ENCODE assay signal across 1 cellular context in the genomic region with DNA sequence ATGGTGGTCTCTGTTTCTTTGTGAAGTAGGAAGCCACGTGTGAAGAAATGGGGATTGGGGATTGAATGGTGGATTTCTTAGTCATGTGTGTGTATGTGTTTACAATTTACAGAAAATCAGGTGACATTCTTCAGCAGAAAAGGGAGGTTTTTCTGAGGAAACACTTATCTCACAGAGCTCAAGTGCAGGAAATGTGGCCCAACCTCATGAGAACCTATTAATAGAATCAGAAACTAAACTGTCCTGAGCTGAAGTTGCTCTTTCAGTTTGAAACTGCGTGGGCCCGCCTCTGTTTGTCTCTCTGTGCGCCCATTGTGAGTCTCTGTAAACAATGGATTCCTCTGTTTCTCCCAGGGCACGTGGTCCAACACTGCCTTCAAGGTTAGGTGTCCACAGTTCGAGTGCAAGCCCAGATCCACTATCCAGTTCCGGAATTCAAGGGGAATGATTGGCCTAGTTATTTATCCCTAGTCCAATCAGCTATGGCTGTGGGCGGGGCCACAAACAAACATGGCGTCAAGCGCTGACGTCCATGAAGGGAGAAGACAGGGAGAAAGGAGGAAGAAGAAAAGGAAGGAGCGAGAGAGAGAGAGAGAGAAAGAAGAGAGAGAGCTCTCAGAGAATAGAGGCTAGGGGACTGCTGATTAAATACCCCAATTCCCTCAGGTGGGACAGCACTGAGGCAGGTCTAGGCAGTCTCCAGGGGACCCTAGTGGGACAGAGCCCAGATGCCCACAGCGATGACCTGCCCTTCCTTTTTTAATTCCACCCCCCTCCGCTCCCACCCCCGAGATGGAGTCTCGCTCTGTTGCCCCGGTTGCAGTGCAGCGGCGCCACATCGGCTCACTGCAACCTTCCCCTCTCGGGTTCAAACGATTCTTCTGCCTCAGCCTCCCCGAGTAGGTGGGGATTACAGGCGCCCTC.
TF ChIP-seq lines count a peak whose summit lies in the region.

No MANE protein-coding gene starts in this region.

TF ChIP-seq in GM12878, 131 proteins besides CTCF, POLR2A, EP300 and RAD21 (continued from another document and continues in another):
- TF ChIP-seq, protein P1, sequence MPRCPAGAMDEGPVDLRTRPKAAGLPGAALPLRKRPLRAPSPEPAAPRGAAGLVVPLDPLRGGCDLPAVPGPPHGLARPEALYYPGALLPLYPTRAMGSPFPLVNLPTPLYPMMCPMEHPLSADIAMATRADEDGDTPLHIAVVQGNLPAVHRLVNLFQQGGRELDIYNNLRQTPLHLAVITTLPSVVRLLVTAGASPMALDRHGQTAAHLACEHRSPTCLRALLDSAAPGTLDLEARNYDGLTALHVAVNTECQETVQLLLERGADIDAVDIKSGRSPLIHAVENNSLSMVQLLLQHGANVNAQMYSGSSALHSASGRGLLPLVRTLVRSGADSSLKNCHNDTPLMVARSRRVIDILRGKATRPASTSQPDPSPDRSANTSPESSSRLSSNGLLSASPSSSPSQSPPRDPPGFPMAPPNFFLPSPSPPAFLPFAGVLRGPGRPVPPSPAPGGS (IDR thresholded peaks at IDR 0.05; ENCODE audit: borderline replicate concordance, insufficient read depth, low read depth, low read length, poor library complexity, severe bottlenecking): no peak
- TF ChIP-seq HDGF (IDR thresholded peaks at IDR 0.05): no peak
- TF ChIP-seq, protein P2, sequence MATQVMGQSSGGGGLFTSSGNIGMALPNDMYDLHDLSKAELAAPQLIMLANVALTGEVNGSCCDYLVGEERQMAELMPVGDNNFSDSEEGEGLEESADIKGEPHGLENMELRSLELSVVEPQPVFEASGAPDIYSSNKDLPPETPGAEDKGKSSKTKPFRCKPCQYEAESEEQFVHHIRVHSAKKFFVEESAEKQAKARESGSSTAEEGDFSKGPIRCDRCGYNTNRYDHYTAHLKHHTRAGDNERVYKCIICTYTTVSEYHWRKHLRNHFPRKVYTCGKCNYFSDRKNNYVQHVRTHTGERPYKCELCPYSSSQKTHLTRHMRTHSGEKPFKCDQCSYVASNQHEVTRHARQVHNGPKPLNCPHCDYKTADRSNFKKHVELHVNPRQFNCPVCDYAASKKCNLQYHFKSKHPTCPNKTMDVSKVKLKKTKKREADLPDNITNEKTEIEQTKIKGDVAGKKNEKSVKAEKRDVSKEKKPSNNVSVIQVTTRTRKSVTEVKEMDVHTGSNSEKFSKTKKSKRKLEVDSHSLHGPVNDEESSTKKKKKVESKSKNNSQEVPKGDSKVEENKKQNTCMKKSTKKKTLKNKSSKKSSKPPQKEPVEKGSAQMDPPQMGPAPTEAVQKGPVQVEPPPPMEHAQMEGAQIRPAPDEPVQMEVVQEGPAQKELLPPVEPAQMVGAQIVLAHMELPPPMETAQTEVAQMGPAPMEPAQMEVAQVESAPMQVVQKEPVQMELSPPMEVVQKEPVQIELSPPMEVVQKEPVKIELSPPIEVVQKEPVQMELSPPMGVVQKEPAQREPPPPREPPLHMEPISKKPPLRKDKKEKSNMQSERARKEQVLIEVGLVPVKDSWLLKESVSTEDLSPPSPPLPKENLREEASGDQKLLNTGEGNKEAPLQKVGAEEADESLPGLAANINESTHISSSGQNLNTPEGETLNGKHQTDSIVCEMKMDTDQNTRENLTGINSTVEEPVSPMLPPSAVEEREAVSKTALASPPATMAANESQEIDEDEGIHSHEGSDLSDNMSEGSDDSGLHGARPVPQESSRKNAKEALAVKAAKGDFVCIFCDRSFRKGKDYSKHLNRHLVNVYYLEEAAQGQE (IDR thresholded peaks at IDR 0.05; ENCODE audit: low read depth, low read length): no peak
- TF ChIP-seq, protein P3, sequence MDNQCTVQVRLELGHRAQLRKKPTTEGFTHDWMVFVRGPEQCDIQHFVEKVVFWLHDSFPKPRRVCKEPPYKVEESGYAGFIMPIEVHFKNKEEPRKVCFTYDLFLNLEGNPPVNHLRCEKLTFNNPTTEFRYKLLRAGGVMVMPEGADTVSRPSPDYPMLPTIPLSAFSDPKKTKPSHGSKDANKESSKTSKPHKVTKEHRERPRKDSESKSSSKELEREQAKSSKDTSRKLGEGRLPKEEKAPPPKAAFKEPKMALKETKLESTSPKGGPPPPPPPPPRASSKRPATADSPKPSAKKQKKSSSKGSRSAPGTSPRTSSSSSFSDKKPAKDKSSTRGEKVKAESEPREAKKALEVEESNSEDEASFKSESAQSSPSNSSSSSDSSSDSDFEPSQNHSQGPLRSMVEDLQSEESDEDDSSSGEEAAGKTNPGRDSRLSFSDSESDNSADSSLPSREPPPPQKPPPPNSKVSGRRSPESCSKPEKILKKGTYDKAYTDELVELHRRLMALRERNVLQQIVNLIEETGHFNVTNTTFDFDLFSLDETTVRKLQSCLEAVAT (IDR thresholded peaks at IDR 0.05): peak; percentile 37; the same call in 1 of the 2 replicates
- TF ChIP-seq, protein P4, sequence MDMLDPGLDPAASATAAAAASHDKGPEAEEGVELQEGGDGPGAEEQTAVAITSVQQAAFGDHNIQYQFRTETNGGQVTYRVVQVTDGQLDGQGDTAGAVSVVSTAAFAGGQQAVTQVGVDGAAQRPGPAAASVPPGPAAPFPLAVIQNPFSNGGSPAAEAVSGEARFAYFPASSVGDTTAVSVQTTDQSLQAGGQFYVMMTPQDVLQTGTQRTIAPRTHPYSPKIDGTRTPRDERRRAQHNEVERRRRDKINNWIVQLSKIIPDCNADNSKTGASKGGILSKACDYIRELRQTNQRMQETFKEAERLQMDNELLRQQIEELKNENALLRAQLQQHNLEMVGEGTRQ (IDR thresholded peaks at IDR 0.05; ENCODE audit: borderline replicate concordance, low read depth, low read length): peak; percentile 30; the same call in 1 of the 2 replicates
- TF ChIP-seq, protein P5, sequence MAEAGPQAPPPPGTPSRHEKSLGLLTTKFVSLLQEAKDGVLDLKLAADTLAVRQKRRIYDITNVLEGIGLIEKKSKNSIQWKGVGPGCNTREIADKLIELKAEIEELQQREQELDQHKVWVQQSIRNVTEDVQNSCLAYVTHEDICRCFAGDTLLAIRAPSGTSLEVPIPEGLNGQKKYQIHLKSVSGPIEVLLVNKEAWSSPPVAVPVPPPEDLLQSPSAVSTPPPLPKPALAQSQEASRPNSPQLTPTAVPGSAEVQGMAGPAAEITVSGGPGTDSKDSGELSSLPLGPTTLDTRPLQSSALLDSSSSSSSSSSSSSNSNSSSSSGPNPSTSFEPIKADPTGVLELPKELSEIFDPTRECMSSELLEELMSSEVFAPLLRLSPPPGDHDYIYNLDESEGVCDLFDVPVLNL (IDR thresholded peaks at IDR 0.05; ENCODE audit: low read depth, low read length): no peak
- no peak for TF ChIP-seq RFX5 (IDR thresholded peaks at IDR 0.05; ENCODE audit: low read depth, low read length)
- TF ChIP-seq GABPA (IDR thresholded peaks at IDR 0.05; ENCODE audit: low read depth): 0 out of 2 replicates have a peak, but pooled peaks have one; percentile 29
- TF ChIP-seq RCOR1 (conservative IDR thresholded peaks at IDR 0.05; ENCODE audit: low read depth, low read length): no peak
- no peak for TF ChIP-seq ZSCAN29 (IDR thresholded peaks at IDR 0.05)
- no peak for TF ChIP-seq EZH2 (IDR thresholded peaks at IDR 0.05; ENCODE audit: borderline replicate concordance, control insufficient read depth, low read depth, low read length)
- TF ChIP-seq IKZF2 (IDR thresholded peaks at IDR 0.05): peak; percentile 56 to 76; a peak in 3 of 4 replicates
- TF ChIP-seq NFYA (IDR thresholded peaks at IDR 0.05; ENCODE audit: borderline replicate concordance, low read depth, low read length): no peak
- TF ChIP-seq TCF12 (IDR thresholded peaks at IDR 0.05; ENCODE audit: low read depth, low read length): no peak
- TF ChIP-seq, protein P6, sequence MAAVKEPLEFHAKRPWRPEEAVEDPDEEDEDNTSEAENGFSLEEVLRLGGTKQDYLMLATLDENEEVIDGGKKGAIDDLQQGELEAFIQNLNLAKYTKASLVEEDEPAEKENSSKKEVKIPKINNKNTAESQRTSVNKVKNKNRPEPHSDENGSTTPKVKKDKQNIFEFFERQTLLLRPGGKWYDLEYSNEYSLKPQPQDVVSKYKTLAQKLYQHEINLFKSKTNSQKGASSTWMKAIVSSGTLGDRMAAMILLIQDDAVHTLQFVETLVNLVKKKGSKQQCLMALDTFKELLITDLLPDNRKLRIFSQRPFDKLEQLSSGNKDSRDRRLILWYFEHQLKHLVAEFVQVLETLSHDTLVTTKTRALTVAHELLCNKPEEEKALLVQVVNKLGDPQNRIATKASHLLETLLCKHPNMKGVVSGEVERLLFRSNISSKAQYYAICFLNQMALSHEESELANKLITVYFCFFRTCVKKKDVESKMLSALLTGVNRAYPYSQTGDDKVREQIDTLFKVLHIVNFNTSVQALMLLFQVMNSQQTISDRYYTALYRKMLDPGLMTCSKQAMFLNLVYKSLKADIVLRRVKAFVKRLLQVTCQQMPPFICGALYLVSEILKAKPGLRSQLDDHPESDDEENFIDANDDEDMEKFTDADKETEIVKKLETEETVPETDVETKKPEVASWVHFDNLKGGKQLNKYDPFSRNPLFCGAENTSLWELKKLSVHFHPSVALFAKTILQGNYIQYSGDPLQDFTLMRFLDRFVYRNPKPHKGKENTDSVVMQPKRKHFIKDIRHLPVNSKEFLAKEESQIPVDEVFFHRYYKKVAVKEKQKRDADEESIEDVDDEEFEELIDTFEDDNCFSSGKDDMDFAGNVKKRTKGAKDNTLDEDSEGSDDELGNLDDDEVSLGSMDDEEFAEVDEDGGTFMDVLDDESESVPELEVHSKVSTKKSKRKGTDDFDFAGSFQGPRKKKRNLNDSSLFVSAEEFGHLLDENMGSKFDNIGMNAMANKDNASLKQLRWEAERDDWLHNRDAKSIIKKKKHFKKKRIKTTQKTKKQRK (IDR thresholded peaks at IDR 0.05; ENCODE audit: low read depth, low read length): no peak
- TF ChIP-seq, protein P7, sequence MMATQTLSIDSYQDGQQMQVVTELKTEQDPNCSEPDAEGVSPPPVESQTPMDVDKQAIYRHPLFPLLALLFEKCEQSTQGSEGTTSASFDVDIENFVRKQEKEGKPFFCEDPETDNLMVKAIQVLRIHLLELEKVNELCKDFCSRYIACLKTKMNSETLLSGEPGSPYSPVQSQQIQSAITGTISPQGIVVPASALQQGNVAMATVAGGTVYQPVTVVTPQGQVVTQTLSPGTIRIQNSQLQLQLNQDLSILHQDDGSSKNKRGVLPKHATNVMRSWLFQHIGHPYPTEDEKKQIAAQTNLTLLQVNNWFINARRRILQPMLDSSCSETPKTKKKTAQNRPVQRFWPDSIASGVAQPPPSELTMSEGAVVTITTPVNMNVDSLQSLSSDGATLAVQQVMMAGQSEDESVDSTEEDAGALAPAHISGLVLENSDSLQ (IDR thresholded peaks at IDR 0.05): no peak; the same call in 1 of the 2 replicates
- TF ChIP-seq HDAC2 (IDR thresholded peaks at IDR 0.05): no peak
- no peak for TF ChIP-seq SIN3A (IDR thresholded peaks at IDR 0.05; ENCODE audit: low read depth, low read length)
- TF ChIP-seq, protein P8, sequence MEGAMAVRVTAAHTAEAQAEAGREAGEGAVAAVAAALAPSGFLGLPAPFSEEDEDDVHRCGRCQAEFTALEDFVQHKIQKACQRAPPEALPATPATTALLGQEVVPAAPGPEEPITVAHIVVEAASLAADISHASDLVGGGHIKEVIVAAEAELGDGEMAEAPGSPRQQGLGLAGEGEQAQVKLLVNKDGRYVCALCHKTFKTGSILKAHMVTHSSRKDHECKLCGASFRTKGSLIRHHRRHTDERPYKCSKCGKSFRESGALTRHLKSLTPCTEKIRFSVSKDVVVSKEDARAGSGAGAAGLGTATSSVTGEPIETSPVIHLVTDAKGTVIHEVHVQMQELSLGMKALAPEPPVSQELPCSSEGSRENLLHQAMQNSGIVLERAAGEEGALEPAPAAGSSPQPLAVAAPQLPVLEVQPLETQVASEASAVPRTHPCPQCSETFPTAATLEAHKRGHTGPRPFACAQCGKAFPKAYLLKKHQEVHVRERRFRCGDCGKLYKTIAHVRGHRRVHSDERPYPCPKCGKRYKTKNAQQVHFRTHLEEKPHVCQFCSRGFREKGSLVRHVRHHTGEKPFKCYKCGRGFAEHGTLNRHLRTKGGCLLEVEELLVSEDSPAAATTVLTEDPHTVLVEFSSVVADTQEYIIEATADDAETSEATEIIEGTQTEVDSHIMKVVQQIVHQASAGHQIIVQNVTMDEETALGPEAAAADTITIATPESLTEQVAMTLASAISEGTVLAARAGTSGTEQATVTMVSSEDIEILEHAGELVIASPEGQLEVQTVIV (IDR thresholded peaks at IDR 0.05; ENCODE audit: borderline replicate concordance, partially characterized antibody): peak; percentile 22
- no peak for TF ChIP-seq MYB (IDR thresholded peaks at IDR 0.05; ENCODE audit: borderline replicate concordance, low read depth, low read length)
- TF ChIP-seq IRF4 (IDR thresholded peaks at IDR 0.05; ENCODE audit: low read depth, low read length): peak; percentile 27
- no peak for TF ChIP-seq BMI1 (IDR thresholded peaks at IDR 0.05; ENCODE audit: borderline replicate concordance)
- TF ChIP-seq ATF7 (IDR thresholded peaks at IDR 0.05; ENCODE audit: low read depth): peak; percentile 75
- TF ChIP-seq CREM (IDR thresholded peaks at IDR 0.05; ENCODE audit: low read depth): peak; percentile 45
- TF ChIP-seq BRCA1 (IDR thresholded peaks at IDR 0.05; ENCODE audit: low read depth, low read length): no peak
- TF ChIP-seq, protein P9, sequence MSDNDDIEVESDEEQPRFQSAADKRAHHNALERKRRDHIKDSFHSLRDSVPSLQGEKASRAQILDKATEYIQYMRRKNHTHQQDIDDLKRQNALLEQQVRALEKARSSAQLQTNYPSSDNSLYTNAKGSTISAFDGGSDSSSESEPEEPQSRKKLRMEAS (IDR thresholded peaks at IDR 0.05; ENCODE audit: low read depth, low read length): no peak; the same call in 1 of the 2 replicates
- TF ChIP-seq, protein P10, sequence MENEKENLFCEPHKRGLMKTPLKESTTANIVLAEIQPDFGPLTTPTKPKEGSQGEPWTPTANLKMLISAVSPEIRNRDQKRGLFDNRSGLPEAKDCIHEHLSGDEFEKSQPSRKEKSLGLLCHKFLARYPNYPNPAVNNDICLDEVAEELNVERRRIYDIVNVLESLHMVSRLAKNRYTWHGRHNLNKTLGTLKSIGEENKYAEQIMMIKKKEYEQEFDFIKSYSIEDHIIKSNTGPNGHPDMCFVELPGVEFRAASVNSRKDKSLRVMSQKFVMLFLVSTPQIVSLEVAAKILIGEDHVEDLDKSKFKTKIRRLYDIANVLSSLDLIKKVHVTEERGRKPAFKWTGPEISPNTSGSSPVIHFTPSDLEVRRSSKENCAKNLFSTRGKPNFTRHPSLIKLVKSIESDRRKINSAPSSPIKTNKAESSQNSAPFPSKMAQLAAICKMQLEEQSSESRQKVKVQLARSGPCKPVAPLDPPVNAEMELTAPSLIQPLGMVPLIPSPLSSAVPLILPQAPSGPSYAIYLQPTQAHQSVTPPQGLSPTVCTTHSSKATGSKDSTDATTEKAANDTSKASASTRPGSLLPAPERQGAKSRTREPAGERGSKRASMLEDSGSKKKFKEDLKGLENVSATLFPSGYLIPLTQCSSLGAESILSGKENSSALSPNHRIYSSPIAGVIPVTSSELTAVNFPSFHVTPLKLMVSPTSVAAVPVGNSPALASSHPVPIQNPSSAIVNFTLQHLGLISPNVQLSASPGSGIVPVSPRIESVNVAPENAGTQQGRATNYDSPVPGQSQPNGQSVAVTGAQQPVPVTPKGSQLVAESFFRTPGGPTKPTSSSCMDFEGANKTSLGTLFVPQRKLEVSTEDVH (IDR thresholded peaks at IDR 0.05; ENCODE audit: low read depth, partially characterized antibody): no peak
- no peak for TF ChIP-seq TARDBP (IDR thresholded peaks at IDR 0.05; ENCODE audit: borderline replicate concordance)
- no peak for TF ChIP-seq SUZ12 (IDR thresholded peaks at IDR 0.05; ENCODE audit: unreplicated experiment)
- TF ChIP-seq SMAD5 (IDR thresholded peaks at IDR 0.05; ENCODE audit: low read depth): no peak; the same call in 1 of the 2 replicates
- no peak for TF ChIP-seq JUND (IDR thresholded peaks at IDR 0.05; ENCODE audit: low read depth, low read length)
